In genomic region chr10:21399392-21400015, GRCh38 we compare ENCODE assay signal across 11 cellular contexts.
DNase-seq lines count a peak whose midpoint lies in the region; ATAC-seq and TF ChIP-seq lines count a peak whose summit lies in the region.
"Had no signal": no experiment of that assay in that cellular context is flagged by ENCODE, and none has a peak within 500 bp of the region (broad histone marks: within the 10 kb centered on the region; RNA-seq: fewer than 3 reads in every experiment).

No MANE protein-coding gene starts in this region.

- H3K9me3 Mint-ChIP-seq in Calu3 (ENCODE audit: low read depth, unreplicated experiment) (peaks cover 6% of the 10 kb centered on the region), brain (peaks cover 0 to 9% (median 3%) of the 10 kb centered on the region in 5 experiments), mesothelial cell of epicardium (peaks cover 13% of the 10 kb centered on the region)

- H3K9me3 ChIP-seq in MG63, result peaks cover 8% of the 10 kb centered on the region
- no peaks in the 10 kb centered on the region for H3K9me3 ChIP-seq in effector memory CD4-positive, alpha-beta T cell (ENCODE audit: control insufficient read depth, low read length)

- H3K36me3 Mint-ChIP-seq in Calu3 (ENCODE audit: insufficient read depth, unreplicated experiment) (no peaks in the 10 kb centered on the region), brain (no peaks in the 10 kb centered on the region), mesothelial cell of epicardium (peaks cover 5% of the 10 kb centered on the region)

- CTCF ChIA-PET in Calu3 (lab: Charles Lee), result no interaction called here

- H3K36me3 ChIP-seq in MG63, result no peaks in the 10 kb centered on the region
- H3K36me3 ChIP-seq in effector memory CD4-positive, alpha-beta T cell (ENCODE audit: control insufficient read depth, insufficient read depth, low read length), result no peaks in the 10 kb centered on the region

- H3K4me1 ChIP-seq in effector memory CD4-positive, alpha-beta T cell (ENCODE audit: control insufficient read depth, insufficient read depth, low read length, poor library complexity, severe bottlenecking), result no peaks in the 10 kb centered on the region

- DNase-seq in Calu3, result peak; percentile 28
- peak; percentile 51 for DNase-seq in MG63
- peak; percentile 41 to 57 for DNase-seq in mesothelial cell of epicardium (ENCODE audit: low spot score in 2 of 2, unreplicated experiment in 2 of 2)
- no peak for DNase-seq in effector memory CD4-positive, alpha-beta T cell
- no peak for DNase-seq in NCI-H2227 treated with DMSO at 0.1 percent for 48 hours (lab: John Stamatoyannopoulos, UW)
- DNase-seq: activated gamma-delta T cell, right cardiac atrium, T-helper 2 cell had no signal

- TF ChIP-seq CTCF in Calu3 (IDR thresholded peaks at IDR 0.05; ENCODE audit: unreplicated experiment), result no peak
- no peak for TF ChIP-seq CTCF in brain (conservative IDR thresholded peaks at IDR 0.05)
- TF ChIP-seq CTCF in mesothelial cell of epicardium (IDR thresholded peaks at IDR 0.05; ENCODE audit: unreplicated experiment), result no peak

- no peaks in the 10 kb centered on the region for H3K27me3 ChIP-seq in MG63
- no peaks in the 10 kb centered on the region for H3K27me3 ChIP-seq in effector memory CD4-positive, alpha-beta T cell (replicated peaks; ENCODE audit: control insufficient read depth, insufficient read depth, low read length, poor library complexity, severe bottlenecking)

- ATAC-seq in HG03039 (IDR thresholded peaks at IDR 0.05; ENCODE audit: unreplicated experiment) (no peak), GM19395 (IDR thresholded peaks at IDR 0.05; ENCODE audit: unreplicated experiment) (no peak)
- ATAC-seq: right cardiac atrium had no signal

- no peak overlapping the region for H3K27ac ChIP-seq in effector memory CD4-positive, alpha-beta T cell (ENCODE audit: insufficient read depth, low read length, poor library complexity, severe bottlenecking)

- H3K27ac Mint-ChIP-seq in Calu3 (ENCODE audit: unreplicated experiment) (peak overlapping the region; percentile 66), brain (peak overlapping the region in 3 of 5 experiments; percentile 24 to 38 (median 35)), mesothelial cell of epicardium (peak overlapping the region; percentile 97)

- no peak overlapping the region for H3K4me3 Mint-ChIP-seq in Calu3 (ENCODE audit: low read depth, unreplicated experiment)
- no peak overlapping the region for H3K4me3 Mint-ChIP-seq in brain
- H3K4me3 Mint-ChIP-seq in mesothelial cell of epicardium, result no peak overlapping the region

- no peak overlapping the region for H3K4me3 ChIP-seq in MG63
- H3K4me3 ChIP-seq in effector memory CD4-positive, alpha-beta T cell (ENCODE audit: insufficient read depth, low read depth, low read length, poor library complexity, severe bottlenecking), result no peak overlapping the region

- H3K27me3 Mint-ChIP-seq in Calu3 (ENCODE audit: unreplicated experiment) (no peaks in the 10 kb centered on the region), brain (no peaks in the 10 kb centered on the region), mesothelial cell of epicardium (ENCODE audit: low read depth) (no peaks in the 10 kb centered on the region)

- H3K4me1 Mint-ChIP-seq in Calu3 (ENCODE audit: low read depth, unreplicated experiment) (peaks cover 31% of the 10 kb centered on the region), brain (peaks cover 15% of the 10 kb centered on the region), mesothelial cell of epicardium (peaks cover 41% of the 10 kb centered on the region)

- intact Hi-C loops in Calu3 (cut with micrococcal nuclease; ENCODE audit: unreplicated experiment), result no loop called here

- BruUV-seq in Calu3 (replicated peaks; lab: Mats Ljungman, UMichigan), result no TSS peak

Comparison
In these comparisons a context has a peak if more than half of its experiments do, and no peak if none do; other contexts are left out.
1. DNase-seq: peak in Calu3 (single experiment), MG63 (single experiment) and mesothelial cell of epicardium (2 of 2); none in effector memory CD4-positive, alpha-beta T cell (0 of 3) and NCI-H2227 treated with DMSO at 0.1 percent for 48 hours (single experiment).
2. H3K27ac Mint-ChIP-seq: peak in every context shown above with its lines; median percentile 97 in mesothelial cell of epicardium; 66 in Calu3; 35 in brain.